ENCODE assay signal across 8 cellular contexts in the genomic region with DNA sequence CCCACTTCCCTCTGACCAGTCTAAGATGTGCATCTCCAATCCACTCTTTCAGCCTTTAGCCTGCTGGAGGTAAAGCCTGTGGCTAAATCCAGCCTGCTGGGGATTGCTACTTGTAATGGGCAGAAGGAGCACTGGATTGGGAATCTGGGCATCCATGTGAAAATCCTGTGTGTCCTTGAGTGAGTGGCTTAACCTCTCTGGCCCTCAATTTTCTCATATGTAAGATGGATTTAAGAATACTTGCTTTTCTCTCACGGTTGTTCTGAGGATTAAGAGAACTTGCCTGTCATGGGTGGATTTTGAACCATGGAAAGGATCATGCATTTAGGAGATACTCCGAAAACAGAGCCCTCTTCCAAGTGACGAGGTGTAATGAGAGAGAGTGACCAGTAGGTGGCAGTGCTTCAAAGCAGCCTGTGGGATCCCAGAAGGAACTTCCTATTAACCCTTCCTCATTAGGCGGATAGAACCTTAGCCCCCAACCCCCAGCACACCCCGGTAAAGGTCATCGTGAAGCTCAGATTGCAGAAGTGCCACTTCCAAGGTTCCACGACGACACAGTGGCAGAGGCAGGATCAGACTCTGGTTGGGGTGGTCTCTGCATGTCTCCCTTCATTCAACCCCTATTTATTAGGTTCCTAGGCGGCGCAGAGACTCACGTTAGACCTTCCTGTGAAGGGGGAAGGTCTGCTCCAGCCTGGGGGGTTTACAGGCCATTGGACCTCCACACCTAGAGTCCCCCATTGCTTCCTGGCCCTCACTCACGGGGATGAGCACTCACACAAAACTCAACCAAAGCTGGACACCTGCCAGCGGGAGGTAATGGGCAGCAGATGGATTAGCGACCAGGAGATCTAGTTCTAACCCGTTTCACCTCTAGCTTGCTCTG.
DNase-seq lines count a peak whose midpoint lies in the region; ATAC-seq and TF ChIP-seq lines count a peak whose summit lies in the region.

No MANE protein-coding gene starts in this region.

- H2BK5ac ChIP-seq in trophoblast cell (ENCODE audit: low read depth, low read length, poor library complexity), result no peak overlapping the region

- peak; percentile 46 to 52 for DNase-seq in Caco-2
- peak; percentile 31 for DNase-seq in HFF-Myc (ENCODE audit: extremely low read depth, low read depth)
- peak; percentile 56 for DNase-seq in NCI-H82 treated with DMSO at 0.1 percent for 48 hours (lab: John Stamatoyannopoulos, UW; ENCODE audit: unreplicated experiment)
- DNase-seq in activated naive CD4-positive, alpha-beta T cell treated with anti-CD3 and anti-CD28 coated beads, Interleukin-2, amount 10 ng/mL, durations not matched to agents 7 days and 5 days, result peak; percentile 55
- DNase-seq in glomerular visceral epithelial cell (ENCODE audit: extremely low spot score), result peak; percentile 55
- DNase-seq in trophoblast cell, result peak; percentile 20 to 64
- DNase-seq in NCI-H446 treated with DMSO at 0.1 percent for 48 hours (lab: John Stamatoyannopoulos, UW), result no peak

- no peaks in the 10 kb centered on the region for H3K36me3 Mint-ChIP-seq in Caco-2 (ENCODE audit: insufficient read depth, unreplicated experiment)
- no peaks in the 10 kb centered on the region for H3K36me3 Mint-ChIP-seq in activated naive CD4-positive, alpha-beta T cell treated with anti-CD3 and anti-CD28 coated beads, Interleukin-2, amount 10 ng/mL, durations not matched to agents 7 days and 5 days

- no peak overlapping the region for H2BK120ac ChIP-seq in trophoblast cell (ENCODE audit: insufficient read depth, low read length, poor library complexity)

- no peak overlapping the region for H3K4ac ChIP-seq in trophoblast cell (ENCODE audit: low read depth, low read length)

- H3K79me2 ChIP-seq in trophoblast cell (ENCODE audit: control insufficient read depth, insufficient read depth, low read length, poor library complexity), result no peaks in the 10 kb centered on the region

- H4K8ac ChIP-seq in trophoblast cell (ENCODE audit: low read depth, low read length), result peak overlapping the region; percentile 45

- peak overlapping the region; percentile 56 for H2AFZ ChIP-seq in trophoblast cell (ENCODE audit: insufficient read depth, low read length, poor library complexity)

- H2BK12ac ChIP-seq in trophoblast cell (ENCODE audit: low read length), result no peak overlapping the region

- no peaks in the 10 kb centered on the region for H3K4me1 Mint-ChIP-seq in Caco-2 (ENCODE audit: low read depth, unreplicated experiment)
- no peaks in the 10 kb centered on the region for H3K4me1 Mint-ChIP-seq in activated naive CD4-positive, alpha-beta T cell treated with anti-CD3 and anti-CD28 coated beads, Interleukin-2, amount 10 ng/mL, durations not matched to agents 7 days and 5 days

- no peak overlapping the region for H3K27ac Mint-ChIP-seq in Caco-2 (ENCODE audit: unreplicated experiment)
- no peak overlapping the region for H3K27ac Mint-ChIP-seq in activated naive CD4-positive, alpha-beta T cell treated with anti-CD3 and anti-CD28 coated beads, Interleukin-2, amount 10 ng/mL, durations not matched to agents 7 days and 5 days

- no peak overlapping the region for H3K4me3 ChIP-seq in Caco-2 (ENCODE audit: low read depth, low read length)
- no peak overlapping the region for H3K4me3 ChIP-seq in HFF-Myc (replicated peaks; ENCODE audit: low read depth, low read length)
- H3K4me3 ChIP-seq in trophoblast cell (ENCODE audit: low read depth, low read length), result no peak overlapping the region

- no peaks in the 10 kb centered on the region for H3K79me1 ChIP-seq in trophoblast cell (ENCODE audit: low read length)

- H3K36me3 ChIP-seq in Caco-2 (ENCODE audit: control insufficient read depth, insufficient read depth, low read length), result no peaks in the 10 kb centered on the region
- no peaks in the 10 kb centered on the region for H3K36me3 ChIP-seq in trophoblast cell (ENCODE audit: control insufficient read depth in 1 of 2, insufficient read depth in 2 of 2, low read length in 2 of 2)

- peak overlapping the region; percentile 36 for H3K4me2 ChIP-seq in trophoblast cell (ENCODE audit: low read length)

- H3K4me1 ChIP-seq in Caco-2, result no peaks in the 10 kb centered on the region
- H3K4me1 ChIP-seq in trophoblast cell (ENCODE audit: control insufficient read depth in 1 of 2, insufficient read depth in 2 of 2, low read length in 2 of 2), result no peaks in the 10 kb centered on the region

- H3K9me3 ChIP-seq in Caco-2 (no peaks in the 10 kb centered on the region), trophoblast cell (ENCODE audit: insufficient read depth, low read depth, low read length) (no peaks in the 10 kb centered on the region)

- no peak overlapping the region for H3K27ac ChIP-seq in trophoblast cell (ENCODE audit: low read depth, low read length)

- WGBS in trophoblast cell (ENCODE audit: extremely low coverage, insufficient coverage, insufficient read length), result no CpG with 5 or more reads among the region's 15 CpGs

- no peak overlapping the region for H2AK5ac ChIP-seq in trophoblast cell (ENCODE audit: low read length)

- H3K18ac ChIP-seq in trophoblast cell (ENCODE audit: low read length), result no peak overlapping the region

- no peak overlapping the region for H4K12ac ChIP-seq in trophoblast cell (ENCODE audit: low read depth, low read length)

- H3K27me3 Mint-ChIP-seq in Caco-2 (ENCODE audit: insufficient read depth, unreplicated experiment), result peaks cover 3% of the 10 kb centered on the region
- H3K27me3 Mint-ChIP-seq in activated naive CD4-positive, alpha-beta T cell treated with anti-CD3 and anti-CD28 coated beads, Interleukin-2, amount 10 ng/mL, durations not matched to agents 7 days and 5 days, result peaks cover 12% of the 10 kb centered on the region

- intact Hi-C loops in Caco-2 (cut with micrococcal nuclease; ENCODE audit: unreplicated experiment), result loop anchor here (2.0 to 5.0 kb wide), 5 partner anchors 69 to 273 kb away; a partner anchor contains a TSS

- no peak overlapping the region for H3K4me3 Mint-ChIP-seq in Caco-2 (ENCODE audit: unreplicated experiment)
- H3K4me3 Mint-ChIP-seq in activated naive CD4-positive, alpha-beta T cell treated with anti-CD3 and anti-CD28 coated beads, Interleukin-2, amount 10 ng/mL, durations not matched to agents 7 days and 5 days, result no peak overlapping the region

- TF ChIP-seq CTCF in Caco-2 (IDR thresholded peaks at IDR 0.05; ENCODE audit: insufficient read depth in 1 of 2, low read depth in 1 of 2, low read length in 1 of 2, severe bottlenecking in 1 of 2, unreplicated experiment in 1 of 2) (peak; percentile 78 to 89), HFF-Myc (IDR thresholded peaks at IDR 0.05; ENCODE audit: low read depth, low read length, missing control alignments) (peak; percentile 92)

- no peak overlapping the region for H3K14ac ChIP-seq in trophoblast cell (ENCODE audit: low read length)

- H3K9ac ChIP-seq in trophoblast cell (ENCODE audit: low read length), result no peak overlapping the region

- CTCF ChIA-PET in Caco-2 (lab: Charles Lee), result no interaction called here
- CTCF ChIA-PET in activated naive CD4-positive, alpha-beta T cell treated with anti-CD3 and anti-CD28 coated beads, Interleukin-2, amount 10 ng/mL, durations not matched to agents 7 days and 5 days (lab: Charles Lee), result interaction anchor here (0.9 to 5.9 kb wide), 11 partner anchors 9 to 485 kb away, joined by 3 to 41 read pairs (median 4); no protein-coding TSS in a partner anchor

- BruUV-seq in Caco-2 (replicated peaks; lab: Mats Ljungman, UMichigan), result no TSS peak

- no peak overlapping the region for H4K91ac ChIP-seq in trophoblast cell (ENCODE audit: low read depth, low read length)

- no peaks in the 10 kb centered on the region for H3K9me3 Mint-ChIP-seq in Caco-2 (ENCODE audit: unreplicated experiment)
- no peaks in the 10 kb centered on the region for H3K9me3 Mint-ChIP-seq in activated naive CD4-positive, alpha-beta T cell treated with anti-CD3 and anti-CD28 coated beads, Interleukin-2, amount 10 ng/mL, durations not matched to agents 7 days and 5 days

- no peak overlapping the region for H3K23ac ChIP-seq in trophoblast cell (ENCODE audit: low read length)

- H3K27me3 ChIP-seq in Caco-2 (replicated peaks; ENCODE audit: control insufficient read depth, insufficient read depth, low read length), result no peaks in the 10 kb centered on the region; the same call in 1 of the 2 replicates
- H3K27me3 ChIP-seq in trophoblast cell (ENCODE audit: insufficient read depth, low read length), result no peaks in the 10 kb centered on the region

- no peak for ATAC-seq in GM21576 (IDR thresholded peaks at IDR 0.05; ENCODE audit: unreplicated experiment)

- POLR2A ChIA-PET in Caco-2 (lab: Charles Lee), result no interaction called here
